ENCODE assay signal across 2 cellular contexts in the genomic region with DNA sequence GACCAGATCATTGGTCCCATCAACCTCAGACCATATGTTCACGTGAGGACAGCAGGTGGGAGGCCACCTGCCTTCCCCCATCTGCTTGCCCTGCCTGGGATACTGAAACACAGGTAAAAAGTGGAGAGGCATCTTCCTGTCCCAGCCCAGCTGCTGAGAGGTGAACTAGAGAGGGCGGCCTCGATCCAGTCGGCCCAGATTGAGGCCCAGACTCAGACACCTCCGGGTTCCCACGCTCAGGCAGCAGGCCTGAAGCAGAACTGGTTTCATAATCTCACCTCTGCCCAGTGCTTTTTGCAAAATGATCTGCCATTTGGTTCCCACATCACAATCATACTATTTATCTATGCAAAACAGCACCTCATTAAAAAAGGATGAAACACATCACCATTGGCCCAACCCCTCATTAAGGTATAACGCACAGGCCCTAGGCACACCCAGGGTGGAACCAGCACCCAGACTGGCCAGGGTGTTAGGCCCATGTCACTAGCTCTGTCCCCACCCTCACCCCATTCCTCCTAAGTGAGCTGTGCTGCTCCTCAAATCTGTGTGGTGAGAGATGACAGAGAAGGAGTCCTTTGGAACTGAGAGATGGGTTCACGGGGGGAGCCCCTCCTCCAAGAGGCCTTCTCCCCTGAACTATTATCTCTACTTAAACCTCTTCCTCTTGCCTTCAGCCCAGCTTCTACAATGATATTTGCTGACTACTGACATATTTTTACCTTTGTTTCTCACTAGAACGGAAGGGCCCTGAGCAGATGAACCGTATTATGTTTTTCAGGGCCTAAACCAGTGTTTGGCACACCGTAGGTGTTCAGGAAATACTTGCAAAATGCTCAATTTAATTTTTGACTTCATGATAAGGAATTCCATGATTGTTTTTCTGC.
TF ChIP-seq lines count a peak whose summit lies in the region.

No MANE protein-coding gene starts in this region.

TF ChIP-seq in IMR-90, 13 proteins besides CTCF, POLR2A, EP300 and RAD21:
- peak; percentile 41; the same call in 1 of the 2 replicates for TF ChIP-seq MAFK (IDR thresholded peaks at IDR 0.05; ENCODE audit: low read depth, low read length)
- no peak for TF ChIP-seq FOS (IDR thresholded peaks at IDR 0.05; ENCODE audit: low read depth, low read length)
TF ChIP-seq in IMR-90: peak in this region for 1.

TF ChIP-seq in H1, 55 proteins besides CTCF, POLR2A, EP300 and RAD21:
- no peak for TF ChIP-seq CREB1 (IDR thresholded peaks at IDR 0.05)
- TF ChIP-seq POLR2AphosphoS5 (IDR thresholded peaks at IDR 0.05; ENCODE audit: low read depth, low read length), result no peak
- no peak for TF ChIP-seq POU5F1 (IDR thresholded peaks at IDR 0.05; ENCODE audit: low read depth, low read length)
- TF ChIP-seq EGR1 (IDR thresholded peaks at IDR 0.05; ENCODE audit: borderline replicate concordance, low read depth, low read length), result no peak
- TF ChIP-seq SP1 (IDR thresholded peaks at IDR 0.05; ENCODE audit: low read depth, low read length), result no peak
- TF ChIP-seq BRCA1 (IDR thresholded peaks at IDR 0.05; ENCODE audit: low read depth, low read length), result no peak
- TF ChIP-seq CBX8 (IDR thresholded peaks at IDR 0.05; ENCODE audit: borderline replicate concordance, low read depth, low read length), result no peak
- TF ChIP-seq CHD1 (IDR thresholded peaks at IDR 0.05; ENCODE audit: low read depth, low read length), result no peak
- no peak for TF ChIP-seq KDM1A (IDR thresholded peaks at IDR 0.05; ENCODE audit: borderline replicate concordance, low read length)
- TF ChIP-seq KDM4A (IDR thresholded peaks at IDR 0.05; ENCODE audit: low read depth, low read length, severe bottlenecking), result no peak
- TF ChIP-seq, protein P1, sequence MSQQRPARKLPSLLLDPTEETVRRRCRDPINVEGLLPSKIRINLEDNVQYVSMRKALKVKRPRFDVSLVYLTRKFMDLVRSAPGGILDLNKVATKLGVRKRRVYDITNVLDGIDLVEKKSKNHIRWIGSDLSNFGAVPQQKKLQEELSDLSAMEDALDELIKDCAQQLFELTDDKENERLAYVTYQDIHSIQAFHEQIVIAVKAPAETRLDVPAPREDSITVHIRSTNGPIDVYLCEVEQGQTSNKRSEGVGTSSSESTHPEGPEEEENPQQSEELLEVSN (IDR thresholded peaks at IDR 0.05), result no peak
- TF ChIP-seq RXRA (IDR thresholded peaks at IDR 0.05; ENCODE audit: insufficient read depth, low read depth, low read length), result no peak
- TF ChIP-seq TAF1 (IDR thresholded peaks at IDR 0.05; ENCODE audit: low read depth, low read length), result no peak
- no peak for TF ChIP-seq NANOG (IDR thresholded peaks at IDR 0.05; ENCODE audit: insufficient read depth, low read depth, low read length, poor library complexity, severe bottlenecking)
- TF ChIP-seq, protein P2, sequence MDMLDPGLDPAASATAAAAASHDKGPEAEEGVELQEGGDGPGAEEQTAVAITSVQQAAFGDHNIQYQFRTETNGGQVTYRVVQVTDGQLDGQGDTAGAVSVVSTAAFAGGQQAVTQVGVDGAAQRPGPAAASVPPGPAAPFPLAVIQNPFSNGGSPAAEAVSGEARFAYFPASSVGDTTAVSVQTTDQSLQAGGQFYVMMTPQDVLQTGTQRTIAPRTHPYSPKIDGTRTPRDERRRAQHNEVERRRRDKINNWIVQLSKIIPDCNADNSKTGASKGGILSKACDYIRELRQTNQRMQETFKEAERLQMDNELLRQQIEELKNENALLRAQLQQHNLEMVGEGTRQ (IDR thresholded peaks at IDR 0.05; ENCODE audit: low read length), result no peak
- no peak for TF ChIP-seq JUN (IDR thresholded peaks at IDR 0.05; ENCODE audit: low read depth, low read length)
- TF ChIP-seq SIX5 (IDR thresholded peaks at IDR 0.05; ENCODE audit: low read depth, low read length), result no peak
- TF ChIP-seq ASH2L (IDR thresholded peaks at IDR 0.05; ENCODE audit: low read length), result no peak
